19 cellular contexts compared by ENCODE assay signal in the genomic region with DNA sequence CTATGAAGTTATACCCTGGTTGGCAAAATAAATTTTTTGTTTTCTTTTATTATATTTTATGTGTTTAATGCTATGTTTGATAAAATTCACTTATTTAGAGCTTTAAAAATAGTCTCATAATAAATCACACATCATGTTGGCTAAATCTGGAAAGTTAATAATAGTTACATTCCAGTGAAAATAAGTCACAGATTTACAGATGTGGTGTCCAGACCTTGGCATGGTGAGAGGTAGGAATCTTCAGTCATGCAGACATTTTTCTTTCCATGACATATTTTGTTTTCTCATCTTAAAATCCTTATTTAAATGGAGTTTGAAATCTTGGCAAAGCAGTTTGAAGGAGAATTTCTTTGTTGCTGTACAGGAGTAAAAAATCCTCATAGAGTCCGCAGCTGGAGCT. TPM values are rescaled to one million over a fixed set of nuclear protein-coding genes. Genes with fewer than 3 reads are reported as not detected.
DNase-seq lines count a peak whose midpoint lies in the region; TF ChIP-seq lines count a peak whose summit lies in the region.
"Had no signal": no experiment of that assay in that cellular context is flagged by ENCODE, and none has a peak within 500 bp of the region (broad histone marks: within the 10 kb centered on the region; RNA-seq: fewer than 3 reads in every experiment).

No MANE protein-coding gene starts in this region.

- DNase-seq in GM04504 (ENCODE audit: low read depth) = peak; percentile 43
- DNase-seq in astrocyte of the spinal cord (ENCODE audit: low read depth, low spot score) = peak; percentile 27
- peak; percentile 25 for DNase-seq in hepatic stellate cell (ENCODE audit: low spot score)
- no peak for DNase-seq in mucosa of gallbladder (ENCODE audit: low spot score)
- no peak for DNase-seq in COLO668 (lab: John Stamatoyannopoulos, UW; ENCODE audit: unreplicated experiment)
- no peak for DNase-seq in posterior cingulate gyrus
- DNase-seq in ovary = no peak
- DNase-seq: activated CD4-positive, alpha-beta T cell treated with anti-CD3 and anti-CD28 coated beads for 4 hours; activated CD8-positive, alpha-beta memory T cell treated with anti-CD3 and anti-CD28 coated beads, Interleukin-2, amount 50 U/mL, for 48 hours; activated naive CD4-positive, alpha-beta T cell treated with anti-CD3 and anti-CD28 coated beads for 36 hours; H7; left ventricle myocardium superior; NCI-H1417; NCI-H82; small intestine; stimulated activated CD4-positive, alpha-beta T cell treated with anti-CD3 and anti-CD28 coated beads, Interleukin-4, amount 100 ng/mL, for 24 hours had no signal

- in situ Hi-C loops in astrocyte of the spinal cord (cut with HindIII; ENCODE audit: low sequenced_read_pairs) = no loop called here

- no peaks in the 10 kb centered on the region for H3K27me3 ChIP-seq in ovary
- H3K27me3 ChIP-seq: breast epithelium, suprapubic skin had no signal

- H3K9me3 ChIP-seq in ovary = no peaks in the 10 kb centered on the region
- H3K9me3 ChIP-seq: breast epithelium, suprapubic skin had no signal

- H3K36me3 ChIP-seq in ovary = no peaks in the 10 kb centered on the region
- H3K36me3 ChIP-seq: breast epithelium had no signal

- H3K27ac ChIP-seq in ovary = no peak overlapping the region
- H3K27ac ChIP-seq: breast epithelium, KMS-11, suprapubic skin had no signal

- WGBS in ovary, 3 donors = 21 to 36% (median 27%) methylated on average over 1 of the region's 1 CpG

- intact Hi-C loops in posterior cingulate gyrus (cut with DNase I) = no loop called here
- intact Hi-C loops in ovary (cut with DNase I) = no loop called here

- TF ChIP-seq EP300 in ovary (IDR thresholded peaks at IDR 0.05) = no peak

- no peak overlapping the region for H3K4me3 ChIP-seq in astrocyte of the spinal cord (ENCODE audit: low read depth, low read length)
- H3K4me3 ChIP-seq in ovary = no peak overlapping the region
- H3K4me3 ChIP-seq: breast epithelium, suprapubic skin had no signal

- TF ChIP-seq POLR2A in ovary (IDR thresholded peaks at IDR 0.05) = no peak

- TF ChIP-seq CTCF in astrocyte of the spinal cord (IDR thresholded peaks at IDR 0.05; ENCODE audit: low read depth, low read length) = no peak
- TF ChIP-seq CTCF in ovary (IDR thresholded peaks at IDR 0.05) = no peak

- no peaks in the 10 kb centered on the region for H3K4me1 ChIP-seq in ovary (ENCODE audit: insufficient read depth)
- H3K4me1 ChIP-seq: breast epithelium, suprapubic skin had no signal

RNA-seq across cellular contexts. Expression of a gene that starts 48.1 kb away (rescaled TPM):
- total RNA-seq in mucosa of gallbladder (44.6 TPM), ovary (10 to 100 TPM; 26.1 to 61.1 (median 53.9) TPM)
- 10 to 100 TPM; 19.1 to 66.9 TPM for polyA plus RNA-seq in ovary

RNA-seq across cellular contexts. Expression of a gene that starts 50.4 kb away (rescaled TPM):
- total RNA-seq in mucosa of gallbladder (223 TPM), ovary (10 to 100 TPM; 24.4 to 53.8 (median 30.8) TPM)
- 10 to 100 TPM in 1 of 2 donors, 1 to 10 TPM in 1; 8.6 to 18.9 TPM for polyA plus RNA-seq in ovary

Comparison
In these comparisons a context has a peak if more than half of its experiments do, and no peak if none do; other contexts are left out.
1. DNase-seq: peak in GM04504 (single experiment), astrocyte of the spinal cord (single experiment) and hepatic stellate cell (single experiment); none in mucosa of gallbladder (single experiment), COLO668 (single experiment), posterior cingulate gyrus (0 of 10) and ovary (0 of 5).